ENCODE assay signal across 15 cellular contexts in genomic region chr19:2417881-2418406, GRCh38. TPM values are rescaled to one million over a fixed set of nuclear protein-coding genes. Genes with fewer than 3 reads are reported as not detected.
A peak's percentile ranks its signal among the peaks of the same experiment; 100 is the strongest.
DNase-seq lines count a peak whose midpoint lies in the region; ATAC-seq and TF ChIP-seq lines count a peak whose summit lies in the region.
"Had no signal": no experiment of that assay in that cellular context is flagged by ENCODE, and none has a peak within 500 bp of the region (broad histone marks: within the 10 kb centered on the region; RNA-seq: fewer than 3 reads in every experiment).

No MANE protein-coding gene starts in this region.

- no peak for DNase-seq in activated T-cell treated with anti-CD3 and anti-CD28 coated beads, Interleukin-2, amount 50 U/mL, for 24 hours
- no peak for DNase-seq in activated T-cell treated with anti-CD3 and anti-CD28 coated beads, Interleukin-2, amount 50 U/mL, for 48 hours
- peak; percentile 51 for DNase-seq in RPMI8226
- DNase-seq in osteoblast (ENCODE audit: insufficient read length, low spot score, missing footprints): peak; percentile 62
- DNase-seq in transverse colon: no peak
- DNase-seq: 8988T; CD4-positive, alpha-beta memory T cell; DMS153; DMS79 treated with DMSO at 0.1 percent for 48 hours; GDM1; HCEC 1CT had no signal

- no peaks in the 10 kb centered on the region for H3K27me3 Mint-ChIP-seq in activated T-cell treated with anti-CD3 and anti-CD28 coated beads, Interleukin-2, amount 50 U/mL, for 24 hours
- H3K27me3 Mint-ChIP-seq: IgD-negative memory B cell had no signal

- peaks cover 0 to 9% (median 4%) of the 10 kb centered on the region in 11 experiments; a peak in 4 of 22 replicates for H3K9me3 ChIP-seq in BLaER1 treated with 17β-estradiol and CSF1 and Interleukin-3, amounts not matched to agents 10 nM and 100 nM (replicated peaks in 1 of 11)
- H3K9me3 ChIP-seq in osteoblast (ENCODE audit: low read depth, low read length) (no peaks in the 10 kb centered on the region), transverse colon (no peaks in the 10 kb centered on the region)

- no peak overlapping the region for H3K4me3 ChIP-seq in BLaER1 treated with 17β-estradiol and CSF1 and Interleukin-3, amounts not matched to agents 10 nM and 100 nM
- no peak overlapping the region for H3K4me3 ChIP-seq in osteoblast (ENCODE audit: insufficient read depth, low read length)
- H3K4me3 ChIP-seq in transverse colon: no peak overlapping the region

- H3K4me2 ChIP-seq in BLaER1 treated with 17β-estradiol and CSF1 and Interleukin-3, amounts not matched to agents 10 nM and 100 nM: peak overlapping the region in 10 of 11 experiments; percentile 5 to 63 (median 45); a peak in 15 of 22 replicates
- H3K4me2 ChIP-seq in osteoblast (ENCODE audit: insufficient read depth, low read length): no peak overlapping the region

- H3K36me3 Mint-ChIP-seq in activated T-cell treated with anti-CD3 and anti-CD28 coated beads, Interleukin-2, amount 50 U/mL, for 24 hours (ENCODE audit: low read depth): peaks cover 28% of the 10 kb centered on the region

- no peak overlapping the region for H2AFZ ChIP-seq in osteoblast (ENCODE audit: low read length)

- H3K27ac ChIP-seq in BLaER1 treated with 17β-estradiol and CSF1 and Interleukin-3, amounts not matched to agents 10 nM and 100 nM: peak overlapping the region in 4 of 11 experiments; percentile 3 to 52 (median 49); a peak in 4 of 22 replicates
- H3K27ac ChIP-seq in osteoblast (ENCODE audit: low read depth, low read length) (no peak overlapping the region), transverse colon (no peak overlapping the region)
- H3K27ac ChIP-seq: C4-2B had no signal

- no peaks in the 10 kb centered on the region for H3K9me3 Mint-ChIP-seq in activated T-cell treated with anti-CD3 and anti-CD28 coated beads, Interleukin-2, amount 50 U/mL, for 24 hours
- H3K9me3 Mint-ChIP-seq: CD4-positive, alpha-beta memory T cell; IgD-negative memory B cell had no signal

- WGBS in transverse colon (ENCODE audit: low coverage in 1 of 2), 2 donors: 90% methylated on average over 13 of the region's 13 CpGs; no CpG with 5 or more reads in 1 of the 2 donors

- TF ChIP-seq EP300 in transverse colon (IDR thresholded peaks at IDR 0.05; ENCODE audit: low read depth): no peak

- in situ Hi-C loops in transverse colon (cut with MboI; ENCODE audit: low pct_ligation_motif_present in 1 of 4, low pct_unique_long_range_greater_than_20kb in 1 of 4, low sequenced_read_pairs in 3 of 4): no loop called here

- no peak for TF ChIP-seq CTCF in osteoblast (IDR thresholded peaks at IDR 0.05; ENCODE audit: extremely low read depth, low read depth, low read length)
- TF ChIP-seq CTCF in transverse colon (IDR thresholded peaks at IDR 0.05): no peak

- peaks cover 20 to 66% (median 43%) of the 10 kb centered on the region in 10 experiments for H3K4me1 ChIP-seq in BLaER1 treated with 17β-estradiol and CSF1 and Interleukin-3, amounts not matched to agents 10 nM and 100 nM
- H3K4me1 ChIP-seq in osteoblast (ENCODE audit: insufficient read depth, low read length) (no peaks in the 10 kb centered on the region), transverse colon (no peaks in the 10 kb centered on the region)

- peak overlapping the region in 4 of 11 experiments; percentile 24 to 60 (median 40); a peak in 4 of 22 replicates for H3K9ac ChIP-seq in BLaER1 treated with 17β-estradiol and CSF1 and Interleukin-3, amounts not matched to agents 10 nM and 100 nM

- H3K4me1 Mint-ChIP-seq in activated T-cell treated with anti-CD3 and anti-CD28 coated beads, Interleukin-2, amount 50 U/mL, for 24 hours (ENCODE audit: low read depth): peaks cover 2% of the 10 kb centered on the region
- H3K4me1 Mint-ChIP-seq: CD4-positive, alpha-beta memory T cell; IgD-negative memory B cell had no signal

- peak overlapping the region; percentile 38 for H3K27ac Mint-ChIP-seq in activated T-cell treated with anti-CD3 and anti-CD28 coated beads, Interleukin-2, amount 50 U/mL, for 24 hours

- H4K20me1 ChIP-seq in BLaER1 treated with 17β-estradiol and CSF1 and Interleukin-3, amounts not matched to agents 10 nM and 100 nM: peaks cover 0 to 49% (median 18%) of the 10 kb centered on the region in 11 experiments; a peak in 18 of 22 replicates
- H4K20me1 ChIP-seq in osteoblast (ENCODE audit: insufficient read depth, low read length): peaks cover 12% of the 10 kb centered on the region

- peaks cover 9% of the 10 kb centered on the region for H3K79me2 ChIP-seq in osteoblast (ENCODE audit: insufficient read depth, low read length)

- intact Hi-C loops in transverse colon (cut with DNase I; ENCODE audit: low total_unique reads): no loop called here

- no peak overlapping the region for H3K4me3 Mint-ChIP-seq in activated T-cell treated with anti-CD3 and anti-CD28 coated beads, Interleukin-2, amount 50 U/mL, for 24 hours
- H3K4me3 Mint-ChIP-seq: CD4-positive, alpha-beta memory T cell; IgD-negative memory B cell had no signal

- H3K36me3 ChIP-seq in BLaER1 treated with 17β-estradiol and CSF1 and Interleukin-3, amounts not matched to agents 10 nM and 100 nM: peaks cover 10 to 38% (median 30%) of the 10 kb centered on the region in 11 experiments; a peak in 18 of 22 replicates
- H3K36me3 ChIP-seq in osteoblast (ENCODE audit: insufficient read depth, low read length): peaks cover 12% of the 10 kb centered on the region
- no peaks in the 10 kb centered on the region for H3K36me3 ChIP-seq in transverse colon

- no peaks in the 10 kb centered on the region for H3K27me3 ChIP-seq in BLaER1 treated with 17β-estradiol and CSF1 and Interleukin-3, amounts not matched to agents 10 nM and 100 nM
- H3K27me3 ChIP-seq in osteoblast (ENCODE audit: insufficient read depth, low read length): no peaks in the 10 kb centered on the region
- H3K27me3 ChIP-seq in transverse colon: no peaks in the 10 kb centered on the region

- TF ChIP-seq POLR2A in transverse colon (IDR thresholded peaks at IDR 0.05): no peak

- ATAC-seq in HG03025 (IDR thresholded peaks at IDR 0.05; ENCODE audit: low FRiP score, unreplicated experiment): no peak

RNA-seq across cellular contexts. Expression of gene TIMM13, which starts 9.4 kb away (rescaled TPM):
- total RNA-seq in osteoblast: 27.7 and 27.9 TPM in 2 replicates
- total RNA-seq in transverse colon: 10 to 100 TPM; 10.8 to 54.9 (median 30.8) TPM

RNA-seq across cellular contexts. Expression of gene LMNB2, which starts 38.8 kb away (rescaled TPM):
- total RNA-seq in osteoblast (24.2 and 24.6 TPM in 2 replicates), transverse colon (10 to 100 TPM; 10.8 to 23.9 (median 17.8) TPM)

RNA-seq across cellular contexts. Expression of gene TMPRSS9, which starts 57.9 kb away (rescaled TPM):
- total RNA-seq in osteoblast (0.29 and 1.1 TPM in 2 replicates), transverse colon (under 1 TPM in 1 of 4 donors, not detected in 3; 0.27 TPM)
- total RNA-seq: CD4-positive, alpha-beta memory T cell had no signal

RNA-seq across cellular contexts. Expression of gene GADD45B, which starts 58.0 kb away (rescaled TPM):
- total RNA-seq in osteoblast: 41.8 and 46.3 TPM in 2 replicates
- total RNA-seq in transverse colon: 100 to 1,000 TPM in 3 of 4 donors, 10 to 100 TPM in 1; 59.0 to 280 (median 167) TPM

Comparison
In these comparisons a context has a peak if more than half of its experiments do, and no peak if none do; other contexts are left out.
1. DNase-seq: peak in RPMI8226 (single experiment) and osteoblast (single experiment); none in activated T-cell treated with anti-CD3 and anti-CD28 coated beads, Interleukin-2, amount 50 U/mL, for 24 hours (single experiment), activated T-cell treated with anti-CD3 and anti-CD28 coated beads, Interleukin-2, amount 50 U/mL, for 48 hours (0 of 2) and transverse colon (single experiment).